Comparison of ENCODE assay signal across 21 cellular contexts in genomic region chr10:6635784-6636183, GRCh38.
"Had no signal": no experiment of that assay in that cellular context is flagged by ENCODE, and none has a peak within 500 bp of the region (broad histone marks: within the 10 kb centered on the region; RNA-seq: fewer than 3 reads in every experiment).

No MANE protein-coding gene starts in this region.

- H3K36me3 ChIP-seq: esophagus squamous epithelium, heart right ventricle, left ventricle myocardium inferior, sigmoid colon, tibial artery, WERI-Rb-1 had no signal

- ATAC-seq: effector memory CD8-positive, alpha-beta T cell; heart right ventricle; stimulated activated naive B cell treated with anti-CD40 and anti-IgM and Interleukin-4, amounts not matched to agents 10 μg/mL and 1 μg/mL and 100 μg/mL, for 72 hours had no signal

- H3K4me3 Mint-ChIP-seq: brain; effector memory CD8-positive, alpha-beta T cell; immature natural killer cell; stimulated activated naive B cell treated with anti-CD40 and anti-IgM and Interleukin-4, amounts not matched to agents 10 μg/mL and 1 μg/mL and 100 μg/mL, for 72 hours had no signal

- H3K27me3 ChIP-seq: sigmoid colon, tibial artery had no signal

- H3K27ac ChIP-seq: esophagus squamous epithelium, heart right ventricle, left ventricle myocardium inferior, sigmoid colon, tibial artery, WERI-Rb-1 had no signal

- H3K27ac Mint-ChIP-seq: brain; stimulated activated naive B cell treated with anti-CD40 and anti-IgM and Interleukin-4, amounts not matched to agents 10 μg/mL and 1 μg/mL and 100 μg/mL, for 72 hours had no signal

- H3K4me3 ChIP-seq: esophagus squamous epithelium, heart right ventricle, left ventricle myocardium inferior, sigmoid colon, tibial artery had no signal

- DNase-seq: activated CD4-positive, alpha-beta T cell treated with anti-CD3 and anti-CD28 coated beads for 1 hour; anterior cingulate cortex; caudate nucleus; effector memory CD8-positive, alpha-beta T cell; esophagus squamous epithelium; heart right ventricle; immature natural killer cell; kidney glomerular epithelial cell; left ventricle myocardium inferior; mammary epithelial cell; midbrain; occipital lobe; posterior cingulate gyrus; sigmoid colon; stimulated activated CD4-positive, alpha-beta T cell treated with anti-CD3 and anti-CD28 coated beads, Interleukin-4, amount 100 ng/mL, for 4 hours; stimulated activated naive B cell treated with anti-CD40 and anti-IgM and Interleukin-4, amounts not matched to agents 10 μg/mL and 1 μg/mL and 100 μg/mL, for 72 hours; substantia nigra; SW 1271; tibial artery; WERI-Rb-1 had no signal

- H3K9me3 Mint-ChIP-seq: effector memory CD8-positive, alpha-beta T cell; immature natural killer cell; stimulated activated naive B cell treated with anti-CD40 and anti-IgM and Interleukin-4, amounts not matched to agents 10 μg/mL and 1 μg/mL and 100 μg/mL, for 72 hours had no signal

- H3K27me3 Mint-ChIP-seq: effector memory CD8-positive, alpha-beta T cell had no signal

- H3K9me3 ChIP-seq: esophagus squamous epithelium, left ventricle myocardium inferior, sigmoid colon, tibial artery had no signal

- H3K4me1 ChIP-seq: esophagus squamous epithelium, heart right ventricle, left ventricle myocardium inferior, sigmoid colon, tibial artery had no signal

- H3K36me3 Mint-ChIP-seq: brain; stimulated activated naive B cell treated with anti-CD40 and anti-IgM and Interleukin-4, amounts not matched to agents 10 μg/mL and 1 μg/mL and 100 μg/mL, for 72 hours had no signal

- H3K4me1 Mint-ChIP-seq: brain; immature natural killer cell; stimulated activated naive B cell treated with anti-CD40 and anti-IgM and Interleukin-4, amounts not matched to agents 10 μg/mL and 1 μg/mL and 100 μg/mL, for 72 hours had no signal
